Comparison of ENCODE assay signal across 12 cellular contexts in genomic region chr14:94062344-94062904, GRCh38. TPM values are rescaled to one million over a fixed set of nuclear protein-coding genes. Genes with fewer than 3 reads are reported as not detected.
DNase-seq lines count a peak whose midpoint lies in the region; ATAC-seq and TF ChIP-seq lines count a peak whose summit lies in the region.
"Had no signal": no experiment of that assay in that cellular context is flagged by ENCODE, and none has a peak within 500 bp of the region (broad histone marks: within the 10 kb centered on the region; RNA-seq: fewer than 3 reads in every experiment).

No MANE protein-coding gene starts in this region.

- H3K9me3 Mint-ChIP-seq in naive thymus-derived CD4-positive, alpha-beta T cell, result peaks cover 0 to 7% (median 0%) of the 10 kb centered on the region in 11 donors

- peaks cover 63 to 96% (median 89%) of the 10 kb centered on the region in 11 experiments for H3K36me3 ChIP-seq in BLaER1 treated with 17β-estradiol and CSF1 and Interleukin-3, amounts not matched to agents 10 nM and 100 nM
- peaks cover 2% of the 10 kb centered on the region for H3K36me3 ChIP-seq in kidney epithelial cell (ENCODE audit: control insufficient read depth, insufficient read depth, low read length)
- H3K36me3 ChIP-seq in naive thymus-derived CD4-positive, alpha-beta T cell (ENCODE audit: control insufficient read depth in 2 of 3, insufficient read depth in 3 of 3, low read length in 3 of 3), result peaks cover 36 to 56% (median 50%) of the 10 kb centered on the region in 3 experiments

- H3K9ac ChIP-seq in BLaER1 treated with 17β-estradiol and CSF1 and Interleukin-3, amounts not matched to agents 10 nM and 100 nM, result 0 out of 22 replicates have a peak overlapping the region, but pooled peaks of 1 of the 11 experiments have one; percentile 20

- H3K4me3 ChIP-seq in BLaER1 treated with 17β-estradiol and CSF1 and Interleukin-3, amounts not matched to agents 10 nM and 100 nM, result no peak overlapping the region
- H3K4me3 ChIP-seq in astrocyte of the spinal cord (ENCODE audit: low read depth, low read length) (no peak overlapping the region), kidney epithelial cell (ENCODE audit: low read depth, low read length) (no peak overlapping the region), coronary artery (no peak overlapping the region)
- no peak overlapping the region for H3K4me3 ChIP-seq in naive thymus-derived CD4-positive, alpha-beta T cell (ENCODE audit: low read length)
- H3K4me3 ChIP-seq: skin epidermis had no signal

- in situ Hi-C loops in astrocyte of the spinal cord (cut with HindIII; ENCODE audit: low sequenced_read_pairs), result no loop called here

- no peaks in the 10 kb centered on the region for H3K27me3 ChIP-seq in BLaER1 treated with 17β-estradiol and CSF1 and Interleukin-3, amounts not matched to agents 10 nM and 100 nM
- H3K27me3 ChIP-seq in kidney epithelial cell (ENCODE audit: control insufficient read depth, insufficient read depth, low read length), result no peaks in the 10 kb centered on the region
- no peaks in the 10 kb centered on the region for H3K27me3 ChIP-seq in naive thymus-derived CD4-positive, alpha-beta T cell (ENCODE audit: control insufficient read depth in 2 of 2, insufficient read depth in 2 of 2, low read length in 2 of 2)

- peak overlapping the region in 3 of 9 donors; percentile 9 to 65 (median 25) for H3K27ac Mint-ChIP-seq in naive thymus-derived CD4-positive, alpha-beta T cell
- H3K27ac Mint-ChIP-seq: activated naive CD4-positive, alpha-beta T cell treated with anti-CD3 and anti-CD28 coated beads, Interleukin-2, amount 10 ng/mL, durations not matched to agents 7 days and 5 days had no signal

- H3K27ac ChIP-seq in BLaER1 treated with 17β-estradiol and CSF1 and Interleukin-3, amounts not matched to agents 10 nM and 100 nM, result peak overlapping the region in 3 of 11 experiments; percentile 19 to 43 (median 43); a peak in 3 of 22 replicates
- H3K27ac ChIP-seq in naive thymus-derived CD4-positive, alpha-beta T cell (ENCODE audit: low read depth, low read length), result no peak overlapping the region
- no peak overlapping the region for H3K27ac ChIP-seq in coronary artery
- H3K27ac ChIP-seq: skin epidermis had no signal

- peak overlapping the region in 1 of 10 donors; percentile 29 for H3K4me3 Mint-ChIP-seq in naive thymus-derived CD4-positive, alpha-beta T cell
- H3K4me3 Mint-ChIP-seq: activated naive CD4-positive, alpha-beta T cell treated with anti-CD3 and anti-CD28 coated beads, Interleukin-2, amount 10 ng/mL, durations not matched to agents 7 days and 5 days had no signal

- CTCF ChIA-PET in naive thymus-derived CD4-positive, alpha-beta T cell (lab: Charles Lee), result interaction anchor here (1.5 kb wide), 1 partner anchor 27 kb away, joined by 3 read pairs; no protein-coding TSS in a partner anchor

- H3K27me3 Mint-ChIP-seq in naive thymus-derived CD4-positive, alpha-beta T cell, result no peaks in the 10 kb centered on the region
- H3K27me3 Mint-ChIP-seq: activated naive CD4-positive, alpha-beta T cell treated with anti-CD3 and anti-CD28 coated beads, Interleukin-2, amount 10 ng/mL, durations not matched to agents 7 days and 5 days had no signal

- DNase-seq in HS-5 (ENCODE audit: low read depth) (peak; percentile 30), astrocyte of the spinal cord (ENCODE audit: low read depth, low spot score) (peak; percentile 51), kidney epithelial cell (ENCODE audit: low read depth) (peak; percentile 78), coronary artery (ENCODE audit: low spot score) (no peak), NAMALWA (ENCODE audit: low spot score) (no peak)
- no peak for DNase-seq in naive thymus-derived CD4-positive, alpha-beta T cell
- DNase-seq: activated CD4-positive, alpha-beta T cell treated with anti-CD3 and anti-CD28 coated beads for 4 hours; activated naive CD4-positive, alpha-beta T cell treated with anti-CD3 and anti-CD28 coated beads, Interleukin-2, amount 10 ng/mL, durations not matched to agents 7 days and 5 days; NCI-H187 had no signal

- H3K4me1 Mint-ChIP-seq in naive thymus-derived CD4-positive, alpha-beta T cell, result peaks cover 55 to 99% (median 93%) of the 10 kb centered on the region in 7 donors

- TF ChIP-seq CTCF in astrocyte of the spinal cord (IDR thresholded peaks at IDR 0.05; ENCODE audit: low read depth, low read length), result no peak
- TF ChIP-seq CTCF in kidney epithelial cell (IDR thresholded peaks at IDR 0.05; ENCODE audit: insufficient read depth, low read length, poor library complexity, severe bottlenecking), result no peak
- no peak for TF ChIP-seq CTCF in coronary artery (IDR thresholded peaks at IDR 0.05)

- H3K36me3 Mint-ChIP-seq in naive thymus-derived CD4-positive, alpha-beta T cell, result peaks cover 6 to 84% (median 45%) of the 10 kb centered on the region in 5 donors

- H3K4me2 ChIP-seq in BLaER1 treated with 17β-estradiol and CSF1 and Interleukin-3, amounts not matched to agents 10 nM and 100 nM, result peak overlapping the region in 6 of 11 experiments; percentile 13 to 75 (median 50); a peak in 10 of 22 replicates

- peaks cover 71 to 100% (median 98%) of the 10 kb centered on the region in 11 experiments for H4K20me1 ChIP-seq in BLaER1 treated with 17β-estradiol and CSF1 and Interleukin-3, amounts not matched to agents 10 nM and 100 nM

- intact Hi-C loops in naive thymus-derived CD4-positive, alpha-beta T cell (cut with micrococcal nuclease), result loop anchor here in 1 of 2 donors (2.0 kb wide), 1 partner anchor 16 kb away; no protein-coding TSS in a partner anchor

- POLR2A ChIA-PET in naive thymus-derived CD4-positive, alpha-beta T cell (lab: Charles Lee), result no interaction called here

- peaks cover 14 to 38% (median 24%) of the 10 kb centered on the region in 10 experiments for H3K4me1 ChIP-seq in BLaER1 treated with 17β-estradiol and CSF1 and Interleukin-3, amounts not matched to agents 10 nM and 100 nM
- H3K4me1 ChIP-seq in naive thymus-derived CD4-positive, alpha-beta T cell (ENCODE audit: control insufficient read depth in 2 of 2, insufficient read depth in 2 of 2, low read length in 2 of 2), result peaks cover 27 to 51% of the 10 kb centered on the region in 2 donors

- ATAC-seq in GM18907 (IDR thresholded peaks at IDR 0.05; ENCODE audit: unreplicated experiment), result no peak
- ATAC-seq in naive thymus-derived CD4-positive, alpha-beta T cell, result no peak

- peaks cover 2 to 6% (median 4%) of the 10 kb centered on the region in 11 experiments; a peak in 17 of 22 replicates for H3K9me3 ChIP-seq in BLaER1 treated with 17β-estradiol and CSF1 and Interleukin-3, amounts not matched to agents 10 nM and 100 nM (replicated peaks in 1 of 11)
- no peaks in the 10 kb centered on the region for H3K9me3 ChIP-seq in naive thymus-derived CD4-positive, alpha-beta T cell (ENCODE audit: control insufficient read depth in 2 of 3, low read length in 3 of 3)

RNA-seq across cellular contexts. Expression of gene DDX24, which starts 18.6 kb away (rescaled TPM):
- 97.3 and 98.2 TPM in 2 replicates for total RNA-seq in kidney epithelial cell
- total RNA-seq in naive thymus-derived CD4-positive, alpha-beta T cell, result 100 to 1,000 TPM; 214 to 438 (median 333) TPM
- polyA plus RNA-seq in naive thymus-derived CD4-positive, alpha-beta T cell, result 100 to 1,000 TPM; 190 to 306 TPM

RNA-seq across cellular contexts. Expression of gene IFI27L1, which starts 18.7 kb away (rescaled TPM):
- 21.5 and 24.7 TPM in 2 replicates for total RNA-seq in kidney epithelial cell
- 10 to 100 TPM in 2 of 5 experiments, 1 to 10 TPM in 3; 6.3 to 31.8 (median 8.2) TPM for total RNA-seq in naive thymus-derived CD4-positive, alpha-beta T cell
- 1 to 10 TPM; 7.6 to 8.5 TPM for polyA plus RNA-seq in naive thymus-derived CD4-positive, alpha-beta T cell

RNA-seq across cellular contexts. Expression of gene OTUB2, which starts 36.3 kb away (rescaled TPM):
- 6.4 and 8.3 TPM in 2 replicates for total RNA-seq in kidney epithelial cell
- total RNA-seq in naive thymus-derived CD4-positive, alpha-beta T cell, result 1 to 10 TPM in 1 of 5 experiments, under 1 TPM in 3, not detected in 1; 0.11 to 2.5 (median 0.63) TPM
- polyA plus RNA-seq in naive thymus-derived CD4-positive, alpha-beta T cell, result under 1 TPM; 0.35 to 0.56 TPM

RNA-seq across cellular contexts. Expression of gene IFI27, which starts 48.1 kb away (rescaled TPM):
- total RNA-seq in kidney epithelial cell, result under 0.01 and 1.4 TPM in 2 replicates
- total RNA-seq in naive thymus-derived CD4-positive, alpha-beta T cell, result 100 to 1,000 TPM in 1 of 5 experiments, 1 to 10 TPM in 1, under 1 TPM in 1, not detected in 2; 1.00 to 221 (median 2.9) TPM
- polyA plus RNA-seq in naive thymus-derived CD4-positive, alpha-beta T cell, result under 1 TPM in 1 of 2 donors, not detected in 1; 0.74 TPM

Comparison
In these comparisons a context has a peak if more than half of its experiments do, and no peak if none do; other contexts are left out.
1. DNase-seq: peak in HS-5 (single experiment), astrocyte of the spinal cord (single experiment) and kidney epithelial cell (single experiment); none in naive thymus-derived CD4-positive, alpha-beta T cell (0 of 9), coronary artery (single experiment) and NAMALWA (single experiment).